Comparison of ENCODE assay signal across 25 cellular contexts in the genomic region with DNA sequence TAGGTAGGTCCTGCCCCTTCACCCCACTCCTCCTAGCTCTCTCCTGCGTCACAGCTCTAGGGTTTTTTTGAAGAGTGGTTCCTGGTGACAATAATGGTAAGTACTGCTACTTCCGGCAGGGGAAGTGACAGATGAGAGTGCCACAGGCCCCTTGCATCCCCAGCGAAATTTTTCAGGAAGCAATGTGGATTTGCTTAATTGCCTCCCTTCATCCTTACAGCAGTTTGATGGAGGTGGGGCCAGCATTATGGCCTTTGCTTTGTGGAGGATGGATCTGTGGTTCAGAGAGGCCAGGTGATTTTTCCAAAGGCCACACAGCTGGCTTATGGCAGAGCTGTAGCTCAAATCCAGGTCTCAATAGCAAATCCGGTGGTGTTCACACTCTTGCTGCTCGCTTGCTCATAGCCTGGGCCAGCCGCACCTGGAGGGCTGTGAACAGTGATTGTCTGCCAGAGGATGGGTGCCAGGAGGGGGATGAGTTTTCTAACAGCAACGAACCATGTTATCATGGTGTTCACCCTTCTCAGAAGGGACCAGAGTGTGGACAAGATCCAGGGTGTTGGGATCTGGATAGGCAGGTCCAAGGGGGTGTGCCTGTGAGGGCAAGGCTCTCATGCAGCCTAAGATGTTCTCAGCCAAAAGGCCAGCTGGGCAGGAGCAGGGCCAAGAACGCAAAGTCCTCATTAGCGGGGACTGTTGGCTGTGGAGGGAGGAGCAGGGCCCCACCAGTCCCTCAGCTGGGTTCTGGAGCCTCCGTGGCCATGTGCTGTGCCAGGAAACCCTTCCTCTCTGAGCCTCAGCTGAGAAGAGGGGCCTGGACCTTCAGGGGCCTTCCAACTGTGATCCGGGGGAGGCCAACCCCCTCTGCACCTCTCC.
DNase-seq lines count a peak whose midpoint lies in the region; ATAC-seq lines count a peak whose summit lies in the region.
"Had no signal": no experiment of that assay in that cellular context is flagged by ENCODE, and none has a peak within 500 bp of the region (broad histone marks: within the 10 kb centered on the region; RNA-seq: fewer than 3 reads in every experiment).

No MANE protein-coding gene starts in this region.

- H3K9me3 ChIP-seq in T-helper 17 cell (ENCODE audit: control insufficient read depth, low read length, poor library complexity, severe bottlenecking): no peaks in the 10 kb centered on the region
- H3K9me3 ChIP-seq: esophagus squamous epithelium, upper lobe of left lung had no signal

- H3K4me3 Mint-ChIP-seq in T-helper 17 cell: no peak overlapping the region
- no peak overlapping the region for H3K4me3 Mint-ChIP-seq in activated CD4-positive, alpha-beta memory T cell treated with anti-CD3 and anti-CD28 coated beads for 36 hours
- H3K4me3 Mint-ChIP-seq: activated B cell treated with CpG ODN at 0.5 μM for 24 hours; activated CD8-positive, alpha-beta T cell treated with anti-CD3 and anti-CD28 coated beads, Interleukin-2, amount 10 ng/mL, durations not matched to agents 7 days and 5 days; activated T-cell treated with anti-CD3 and anti-CD28 coated beads, Interleukin-2, amount 50 U/mL, for 24 hours; stimulated activated naive CD8-positive, alpha-beta T cell treated with anti-CD3 and anti-CD28 coated beads, Interleukin-15, Interleukin-2, amounts not matched to agents 100 ng/mL and 50 ng/mL, for 24 hours had no signal

- DNase-seq in astrocyte of the hippocampus (ENCODE audit: low read depth, low spot score) (peak; percentile 10), head of caudate nucleus (peak; percentile 16 to 83 (median 58)), midbrain (lab: John Stamatoyannopoulos, UW) (peak; percentile 23), HT-29 (ENCODE audit: low spot score) (no peak), T-helper 17 cell (no peak)
- no peak for DNase-seq in activated CD4-positive, alpha-beta memory T cell treated with anti-CD3 and anti-CD28 coated beads for 36 hours
- DNase-seq: activated B cell treated with CpG ODN at 0.5 μM for 24 hours; activated CD8-positive, alpha-beta T cell treated with anti-CD3 and anti-CD28 coated beads, Interleukin-2, amount 10 ng/mL, durations not matched to agents 7 days and 5 days; activated naive CD4-positive, alpha-beta T cell treated with Interleukin-2 at 50 U/mL for 16 hours; activated T-cell treated with anti-CD3 and anti-CD28 coated beads, Interleukin-2, amount 50 U/mL, for 24 hours; DND-41; effector CD8-positive, alpha-beta T cell; esophagus squamous epithelium; Karpas-422; NCI-H1092 treated with DMSO at 0.1 percent for 48 hours; NCI-H2081 treated with DMSO at 0.1 percent for 48 hours; NCI-H510A treated with DMSO at 0.1 percent for 48 hours; RPMI8226; stimulated activated CD4-positive, alpha-beta T cell treated with anti-CD3 and anti-CD28 coated beads, Interleukin-2, amount 100 ng/mL, for 24 hours; T-helper 9 cell; upper lobe of left lung had no signal

- H3K27ac ChIP-seq in temporal lobe (ENCODE audit: low read depth, low read length): peak overlapping the region; percentile 5
- H3K27ac ChIP-seq: upper lobe of left lung had no signal

- intact Hi-C loops in head of caudate nucleus (cut with DNase I): no loop called here
- intact Hi-C loops in activated CD4-positive, alpha-beta memory T cell treated with anti-CD3 and anti-CD28 coated beads for 36 hours (cut with micrococcal nuclease): no loop called here

- no peaks in the 10 kb centered on the region for H3K36me3 Mint-ChIP-seq in T-helper 17 cell (ENCODE audit: low read depth)
- no peaks in the 10 kb centered on the region for H3K36me3 Mint-ChIP-seq in activated CD4-positive, alpha-beta memory T cell treated with anti-CD3 and anti-CD28 coated beads for 36 hours

- H3K4me1 Mint-ChIP-seq in T-helper 17 cell: no peaks in the 10 kb centered on the region
- H3K4me1 Mint-ChIP-seq in activated CD4-positive, alpha-beta memory T cell treated with anti-CD3 and anti-CD28 coated beads for 36 hours (ENCODE audit: low read depth): no peaks in the 10 kb centered on the region
- H3K4me1 Mint-ChIP-seq: activated B cell treated with CpG ODN at 0.5 μM for 24 hours had no signal

- H3K27me3 Mint-ChIP-seq in T-helper 17 cell: peaks cover 23% of the 10 kb centered on the region
- H3K27me3 Mint-ChIP-seq in activated CD4-positive, alpha-beta memory T cell treated with anti-CD3 and anti-CD28 coated beads for 36 hours: peaks cover 2% of the 10 kb centered on the region
- H3K27me3 Mint-ChIP-seq: stimulated activated naive CD8-positive, alpha-beta T cell treated with anti-CD3 and anti-CD28 coated beads, Interleukin-15, Interleukin-2, amounts not matched to agents 100 ng/mL and 50 ng/mL, for 24 hours had no signal

- ATAC-seq in T-helper 17 cell (no peak), GM18502 (IDR thresholded peaks at IDR 0.05; ENCODE audit: poor library complexity, unreplicated experiment) (no peak)
- ATAC-seq: activated CD8-positive, alpha-beta T cell treated with anti-CD3 and anti-CD28 coated beads, Interleukin-2, amount 10 ng/mL, durations not matched to agents 7 days and 5 days; HCT116 had no signal

- CTCF ChIA-PET in activated CD4-positive, alpha-beta memory T cell treated with anti-CD3 and anti-CD28 coated beads for 36 hours (lab: Charles Lee): no interaction called here

- POLR2A ChIA-PET in activated CD4-positive, alpha-beta memory T cell treated with anti-CD3 and anti-CD28 coated beads for 36 hours (lab: Charles Lee): no interaction called here

- H3K9me3 Mint-ChIP-seq in activated CD4-positive, alpha-beta memory T cell treated with anti-CD3 and anti-CD28 coated beads for 36 hours: no peaks in the 10 kb centered on the region
- H3K9me3 Mint-ChIP-seq: activated B cell treated with CpG ODN at 0.5 μM for 24 hours; activated T-cell treated with anti-CD3 and anti-CD28 coated beads, Interleukin-2, amount 50 U/mL, for 24 hours; stimulated activated naive CD8-positive, alpha-beta T cell treated with anti-CD3 and anti-CD28 coated beads, Interleukin-15, Interleukin-2, amounts not matched to agents 100 ng/mL and 50 ng/mL, for 24 hours had no signal

- H3K27ac Mint-ChIP-seq in T-helper 17 cell: no peak overlapping the region
- no peak overlapping the region for H3K27ac Mint-ChIP-seq in activated CD4-positive, alpha-beta memory T cell treated with anti-CD3 and anti-CD28 coated beads for 36 hours
- H3K27ac Mint-ChIP-seq: activated B cell treated with CpG ODN at 0.5 μM for 24 hours; activated CD8-positive, alpha-beta T cell treated with anti-CD3 and anti-CD28 coated beads, Interleukin-2, amount 10 ng/mL, durations not matched to agents 7 days and 5 days; activated T-cell treated with anti-CD3 and anti-CD28 coated beads, Interleukin-2, amount 50 U/mL, for 24 hours; stimulated activated naive CD8-positive, alpha-beta T cell treated with anti-CD3 and anti-CD28 coated beads, Interleukin-15, Interleukin-2, amounts not matched to agents 100 ng/mL and 50 ng/mL, for 24 hours had no signal

Comparison
In these comparisons a context has a peak if more than half of its experiments do, and no peak if none do; other contexts are left out.
1. DNase-seq: peak in astrocyte of the hippocampus (single experiment), head of caudate nucleus (42 of 42) and midbrain (single experiment); none in HT-29 (single experiment), T-helper 17 cell (0 of 3) and activated CD4-positive, alpha-beta memory T cell treated with anti-CD3 and anti-CD28 coated beads for 36 hours (single experiment).